1 cellular context compared by ENCODE assay signal in genomic region chr11:134252539-134253188, GRCh38.
TF ChIP-seq lines count a peak whose summit lies in the region.

No MANE protein-coding gene starts in this region.

TF ChIP-seq in HepG2, 621 proteins besides CTCF, POLR2A, EP300 and RAD21:
- no peak for TF ChIP-seq ZSCAN29 (CRISPR knock-in tag; conservative IDR thresholded peaks at IDR 0.05)
- 0 out of 2 replicates have a peak, but pooled peaks have one; percentile 7 for TF ChIP-seq SALL1 (CRISPR knock-in tag; IDR thresholded peaks at IDR 0.05)
- TF ChIP-seq HDAC2 (CRISPR knock-in tag; IDR thresholded peaks at IDR 0.05): no peak
- TF ChIP-seq ZNF629 (CRISPR knock-in tag; conservative IDR thresholded peaks at IDR 0.05): no peak
- no peak for TF ChIP-seq ZNF432 (CRISPR knock-in tag; IDR thresholded peaks at IDR 0.05; ENCODE audit: borderline replicate concordance)
- TF ChIP-seq TOPORS (CRISPR knock-in tag; IDR thresholded peaks at IDR 0.05): no peak
- no peak for TF ChIP-seq ZNF660 (CRISPR knock-in tag; IDR thresholded peaks at IDR 0.05; ENCODE audit: borderline replicate concordance, low read depth)
- TF ChIP-seq ZMYM3 (CRISPR knock-in tag; IDR thresholded peaks at IDR 0.05): no peak
- TF ChIP-seq PTBP1 (IDR thresholded peaks at IDR 0.05; ENCODE audit: low read depth, low read length, poor library complexity, severe bottlenecking): no peak
- no peak for TF ChIP-seq NONO (IDR thresholded peaks at IDR 0.05)
- no peak for TF ChIP-seq NONO (CRISPR knock-in tag; conservative IDR thresholded peaks at IDR 0.05)
- TF ChIP-seq REST (IDR thresholded peaks at IDR 0.05; ENCODE audit: borderline replicate concordance in 1 of 2, low read depth in 1 of 2, low read length in 2 of 2): peak in 1 of 2 experiments; percentile 54; a peak in 1 of 4 replicates
- TF ChIP-seq ATM (IDR thresholded peaks at IDR 0.05; ENCODE audit: borderline replicate concordance): no peak
- no peak for TF ChIP-seq ZNF891 (CRISPR knock-in tag; IDR thresholded peaks at IDR 0.05)
- no peak for TF ChIP-seq ZNF607 (CRISPR knock-in tag; IDR thresholded peaks at IDR 0.05; ENCODE audit: borderline replicate concordance)
- no peak for TF ChIP-seq ZNF180 (CRISPR knock-in tag; IDR thresholded peaks at IDR 0.05; ENCODE audit: borderline replicate concordance, low read depth)
- TF ChIP-seq MIER3 (CRISPR knock-in tag; IDR thresholded peaks at IDR 0.05; ENCODE audit: borderline replicate concordance): no peak
- no peak for TF ChIP-seq RBM39 (IDR thresholded peaks at IDR 0.05; ENCODE audit: low read depth, low read length, poor library complexity, severe bottlenecking)
- no peak for TF ChIP-seq SMC3 (IDR thresholded peaks at IDR 0.05; ENCODE audit: low read length)
- TF ChIP-seq ZNF614 (CRISPR knock-in tag; IDR thresholded peaks at IDR 0.05; ENCODE audit: borderline replicate concordance): no peak
- no peak for TF ChIP-seq JUND (CRISPR knock-in tag; IDR thresholded peaks at IDR 0.05)
- TF ChIP-seq RNF219 (CRISPR knock-in tag; IDR thresholded peaks at IDR 0.05): 0 out of 2 replicates have a peak, but pooled peaks have one; percentile 11
- no peak for TF ChIP-seq BRF2 (CRISPR knock-in tag; IDR thresholded peaks at IDR 0.05)
- TF ChIP-seq SRSF9 (IDR thresholded peaks at IDR 0.05; ENCODE audit: borderline replicate concordance, insufficient read depth, low read depth, low read length, poor library complexity, severe bottlenecking): no peak
- TF ChIP-seq ETS1 (CRISPR knock-in tag; IDR thresholded peaks at IDR 0.05): no peak
- no peak for TF ChIP-seq CEBPB (IDR thresholded peaks at IDR 0.05; ENCODE audit: borderline replicate concordance, low read depth, low read length)
- TF ChIP-seq TSC22D2 (CRISPR knock-in tag; IDR thresholded peaks at IDR 0.05; ENCODE audit: borderline replicate concordance): no peak
- TF ChIP-seq ATF7 (IDR thresholded peaks at IDR 0.05): no peak
- TF ChIP-seq ATF7 (CRISPR knock-in tag; IDR thresholded peaks at IDR 0.05): no peak
- TF ChIP-seq ZNF775 (CRISPR knock-in tag; IDR thresholded peaks at IDR 0.05; ENCODE audit: borderline replicate concordance): no peak
- no peak for TF ChIP-seq MLLT10 (CRISPR knock-in tag; IDR thresholded peaks at IDR 0.05)
- no peak for TF ChIP-seq RAD51 (IDR thresholded peaks at IDR 0.05; ENCODE audit: borderline replicate concordance)
- peak; percentile 16; the same call in 1 of the 2 replicates for TF ChIP-seq SIN3A (IDR thresholded peaks at IDR 0.05; ENCODE audit: borderline replicate concordance, low read depth, low read length)
- no peak for TF ChIP-seq FLYWCH1 (CRISPR knock-in tag; IDR thresholded peaks at IDR 0.05)
- no peak for TF ChIP-seq ONECUT2 (CRISPR knock-in tag; IDR thresholded peaks at IDR 0.05)
- TF ChIP-seq ZNF747 (CRISPR knock-in tag; IDR thresholded peaks at IDR 0.05; ENCODE audit: borderline replicate concordance): no peak
- TF ChIP-seq ZNF7 (CRISPR knock-in tag; IDR thresholded peaks at IDR 0.05): no peak
- TF ChIP-seq ZNF567 (CRISPR knock-in tag; IDR thresholded peaks at IDR 0.05; ENCODE audit: borderline replicate concordance): no peak
- 0 out of 2 replicates have a peak, but pooled peaks have one; percentile 30 for TF ChIP-seq ZNF234 (CRISPR knock-in tag; conservative IDR thresholded peaks at IDR 0.05)
- TF ChIP-seq AKAP8 (CRISPR knock-in tag; IDR thresholded peaks at IDR 0.05): no peak
- no peak for TF ChIP-seq ZNF772 (CRISPR knock-in tag; IDR thresholded peaks at IDR 0.05)
- 0 out of 2 replicates have a peak, but pooled peaks have one; percentile 4 for TF ChIP-seq ARID2 (CRISPR knock-in tag; IDR thresholded peaks at IDR 0.05; ENCODE audit: borderline replicate concordance)
- TF ChIP-seq ZHX2 (IDR thresholded peaks at IDR 0.05; ENCODE audit: low read depth): no peak
- TF ChIP-seq ZHX2 (CRISPR knock-in tag; IDR thresholded peaks at IDR 0.05; ENCODE audit: borderline replicate concordance): no peak
- no peak for TF ChIP-seq ZNF260 (CRISPR knock-in tag; IDR thresholded peaks at IDR 0.05; ENCODE audit: borderline replicate concordance, low read depth)
- TF ChIP-seq DZIP1 (CRISPR knock-in tag; IDR thresholded peaks at IDR 0.05): no peak
- no peak for TF ChIP-seq BORCS8-MEF2B (CRISPR knock-in tag; IDR thresholded peaks at IDR 0.05)
- TF ChIP-seq ZNF780A (CRISPR knock-in tag; IDR thresholded peaks at IDR 0.05): no peak
- no peak for TF ChIP-seq ZNF616 (CRISPR knock-in tag; IDR thresholded peaks at IDR 0.05; ENCODE audit: low read depth)
- TF ChIP-seq GATA4 (IDR thresholded peaks at IDR 0.05; ENCODE audit: borderline replicate concordance, low read depth): no peak
- TF ChIP-seq CHD2 (IDR thresholded peaks at IDR 0.05; ENCODE audit: low read depth, low read length): peak; percentile 45; the same call in 1 of the 2 replicates
